22 cellular contexts compared by ENCODE assay signal in genomic region chr6:162385980-162386379, GRCh38.
"Had no signal": no experiment of that assay in that cellular context is flagged by ENCODE, and none has a peak within 500 bp of the region (broad histone marks: within the 10 kb centered on the region; RNA-seq: fewer than 3 reads in every experiment).

No MANE protein-coding gene starts in this region.

- H3K36me3 ChIP-seq: cardiac muscle cell, left lung, neutrophil, upper lobe of left lung had no signal

- H3K4me1 Mint-ChIP-seq: activated B cell treated with CpG ODN at 0.5 μM for 24 hours, memory B cell, natural killer cell had no signal

- DNase-seq: activated B cell treated with CpG ODN at 0.5 μM for 24 hours; activated CD4-positive, alpha-beta T cell treated with anti-CD3 and anti-CD28 coated beads for 48 hours; activated CD8-positive, alpha-beta memory T cell treated with anti-CD3 and anti-CD28 coated beads, Interleukin-2, amount 50 U/mL, for 4 hours; activated CD8-positive, alpha-beta T cell treated with anti-CD3 and anti-CD28 coated beads for 36 hours; activated gamma-delta T cell; activated T-cell treated with anti-CD3 and anti-CD28 coated beads, Interleukin-2, amount 50 U/mL, for 48 hours; foreskin melanocyte; islet precursor cell; left lung; mucosa of descending colon; natural killer cell; stimulated activated CD4-positive, alpha-beta T cell treated with anti-CD3 and anti-CD28 coated beads, Interleukin-4, amount 100 ng/mL, for 4 hours; stimulated activated CD8-positive, alpha-beta memory T cell treated with anti-CD3 and anti-CD28 coated beads, Interleukin-4, amount 100 ng/mL, for 48 hours; stimulated activated naive CD8-positive, alpha-beta T cell treated with anti-CD3 and anti-CD28 coated beads, Interleukin-15, Interleukin-2, amounts not matched to agents 100 U/mL and 50 U/mL, for 24 hours had no signal

- H3K27ac Mint-ChIP-seq: activated B cell treated with CpG ODN at 0.5 μM for 24 hours; activated CD8-positive, alpha-beta T cell treated with anti-CD3 and anti-CD28 coated beads for 36 hours; activated naive CD8-positive, alpha-beta T cell; memory B cell; natural killer cell; T-helper 2 cell treated with Interferon-gamma antibody and Interleukin-4, amounts not matched to agents 5 μg/mL and 100 μg/mL, for 36 hours had no signal

- ATAC-seq: activated CD8-positive, alpha-beta T cell treated with anti-CD3 and anti-CD28 coated beads for 36 hours; esophagus mucosa; left lung; mucosa of descending colon; natural killer cell; stimulated activated naive CD8-positive, alpha-beta T cell treated with anti-CD3 and anti-CD28 coated beads, Interleukin-15, Interleukin-2, amounts not matched to agents 100 U/mL and 50 U/mL, for 24 hours had no signal

- H3K4me3 ChIP-seq: cardiac muscle cell, left lung, mucosa of descending colon, smooth muscle cell, upper lobe of left lung had no signal

- H3K9me3 ChIP-seq: left lung, mucosa of descending colon, upper lobe of left lung had no signal

- H3K36me3 Mint-ChIP-seq: natural killer cell had no signal

- H3K27me3 Mint-ChIP-seq: activated B cell treated with CpG ODN at 0.5 μM for 24 hours; activated CD8-positive, alpha-beta T cell treated with anti-CD3 and anti-CD28 coated beads for 36 hours; activated naive CD8-positive, alpha-beta T cell; memory B cell had no signal

- H3K9me3 Mint-ChIP-seq: activated B cell treated with CpG ODN at 0.5 μM for 24 hours; activated CD8-positive, alpha-beta T cell treated with anti-CD3 and anti-CD28 coated beads for 36 hours; T-helper 2 cell treated with Interferon-gamma antibody and Interleukin-4, amounts not matched to agents 5 μg/mL and 100 μg/mL, for 36 hours had no signal

- H3K4me1 ChIP-seq: left lung, upper lobe of left lung had no signal

- H3K27ac ChIP-seq: cardiac muscle cell, left lung, neutrophil, upper lobe of left lung had no signal

- H3K4me3 Mint-ChIP-seq: activated B cell treated with CpG ODN at 0.5 μM for 24 hours; activated CD8-positive, alpha-beta T cell treated with anti-CD3 and anti-CD28 coated beads for 36 hours; activated naive CD8-positive, alpha-beta T cell; memory B cell; natural killer cell; T-helper 2 cell treated with Interferon-gamma antibody and Interleukin-4, amounts not matched to agents 5 μg/mL and 100 μg/mL, for 36 hours had no signal

- H3K27me3 ChIP-seq: cardiac muscle cell, left lung, neutrophil, upper lobe of left lung had no signal

- H3K4me2 ChIP-seq: smooth muscle cell had no signal
